Comparison of ENCODE assay signal across 1 cellular context in the genomic region with DNA sequence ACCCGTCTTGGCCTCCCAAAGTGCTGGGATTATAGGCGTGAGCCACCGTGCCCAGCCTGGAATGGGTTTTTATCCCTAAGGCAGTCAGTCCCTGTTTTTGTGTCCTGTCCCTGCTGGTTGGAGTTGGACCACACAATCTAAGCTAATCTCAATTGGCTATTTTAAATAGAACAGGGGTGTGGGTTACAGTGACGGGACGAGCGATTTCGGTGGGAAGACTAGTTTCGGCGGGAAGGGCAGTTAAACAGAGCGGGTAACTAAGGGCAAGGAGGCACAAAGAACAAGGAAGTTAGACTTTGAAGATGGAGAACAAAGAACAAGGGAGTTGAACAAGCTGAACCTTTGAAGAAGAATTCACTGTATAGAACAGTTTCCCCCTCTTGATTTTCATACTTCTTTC.
TF ChIP-seq lines count a peak whose summit lies in the region.

No MANE protein-coding gene starts in this region.

TF ChIP-seq in K562, 482 proteins besides CTCF, POLR2A, EP300 and RAD21:
- TF ChIP-seq, protein P1, sequence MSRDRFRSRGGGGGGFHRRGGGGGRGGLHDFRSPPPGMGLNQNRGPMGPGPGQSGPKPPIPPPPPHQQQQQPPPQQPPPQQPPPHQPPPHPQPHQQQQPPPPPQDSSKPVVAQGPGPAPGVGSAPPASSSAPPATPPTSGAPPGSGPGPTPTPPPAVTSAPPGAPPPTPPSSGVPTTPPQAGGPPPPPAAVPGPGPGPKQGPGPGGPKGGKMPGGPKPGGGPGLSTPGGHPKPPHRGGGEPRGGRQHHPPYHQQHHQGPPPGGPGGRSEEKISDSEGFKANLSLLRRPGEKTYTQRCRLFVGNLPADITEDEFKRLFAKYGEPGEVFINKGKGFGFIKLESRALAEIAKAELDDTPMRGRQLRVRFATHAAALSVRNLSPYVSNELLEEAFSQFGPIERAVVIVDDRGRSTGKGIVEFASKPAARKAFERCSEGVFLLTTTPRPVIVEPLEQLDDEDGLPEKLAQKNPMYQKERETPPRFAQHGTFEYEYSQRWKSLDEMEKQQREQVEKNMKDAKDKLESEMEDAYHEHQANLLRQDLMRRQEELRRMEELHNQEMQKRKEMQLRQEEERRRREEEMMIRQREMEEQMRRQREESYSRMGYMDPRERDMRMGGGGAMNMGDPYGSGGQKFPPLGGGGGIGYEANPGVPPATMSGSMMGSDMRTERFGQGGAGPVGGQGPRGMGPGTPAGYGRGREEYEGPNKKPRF (IDR thresholded peaks at IDR 0.05; ENCODE audit: low read depth, low read length): no peak
- no peak for TF ChIP-seq NR1H2 (CRISPR knock-in tag; IDR thresholded peaks at IDR 0.05)
- TF ChIP-seq, protein P2, sequence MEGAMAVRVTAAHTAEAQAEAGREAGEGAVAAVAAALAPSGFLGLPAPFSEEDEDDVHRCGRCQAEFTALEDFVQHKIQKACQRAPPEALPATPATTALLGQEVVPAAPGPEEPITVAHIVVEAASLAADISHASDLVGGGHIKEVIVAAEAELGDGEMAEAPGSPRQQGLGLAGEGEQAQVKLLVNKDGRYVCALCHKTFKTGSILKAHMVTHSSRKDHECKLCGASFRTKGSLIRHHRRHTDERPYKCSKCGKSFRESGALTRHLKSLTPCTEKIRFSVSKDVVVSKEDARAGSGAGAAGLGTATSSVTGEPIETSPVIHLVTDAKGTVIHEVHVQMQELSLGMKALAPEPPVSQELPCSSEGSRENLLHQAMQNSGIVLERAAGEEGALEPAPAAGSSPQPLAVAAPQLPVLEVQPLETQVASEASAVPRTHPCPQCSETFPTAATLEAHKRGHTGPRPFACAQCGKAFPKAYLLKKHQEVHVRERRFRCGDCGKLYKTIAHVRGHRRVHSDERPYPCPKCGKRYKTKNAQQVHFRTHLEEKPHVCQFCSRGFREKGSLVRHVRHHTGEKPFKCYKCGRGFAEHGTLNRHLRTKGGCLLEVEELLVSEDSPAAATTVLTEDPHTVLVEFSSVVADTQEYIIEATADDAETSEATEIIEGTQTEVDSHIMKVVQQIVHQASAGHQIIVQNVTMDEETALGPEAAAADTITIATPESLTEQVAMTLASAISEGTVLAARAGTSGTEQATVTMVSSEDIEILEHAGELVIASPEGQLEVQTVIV (CRISPR knock-in tag; IDR thresholded peaks at IDR 0.05; ENCODE audit: borderline replicate concordance): no peak
- TF ChIP-seq YBX1 (IDR thresholded peaks at IDR 0.05): no peak
- TF ChIP-seq RCOR1 (IDR thresholded peaks at IDR 0.05; ENCODE audit: borderline replicate concordance in 1 of 2, low read depth in 2 of 2, low read length in 2 of 2): no peak
- TF ChIP-seq SMAD1 (IDR thresholded peaks at IDR 0.05; ENCODE audit: low read depth, low read length, partially characterized antibody): no peak
- no peak for TF ChIP-seq BDP1 (IDR thresholded peaks at IDR 0.05; ENCODE audit: insufficient read depth, insufficient read length)
- TF ChIP-seq SRSF1 (IDR thresholded peaks at IDR 0.05; ENCODE audit: low read depth, low read length): no peak
- TF ChIP-seq HDAC1 (IDR thresholded peaks at IDR 0.05): no peak
- TF ChIP-seq, protein P3, sequence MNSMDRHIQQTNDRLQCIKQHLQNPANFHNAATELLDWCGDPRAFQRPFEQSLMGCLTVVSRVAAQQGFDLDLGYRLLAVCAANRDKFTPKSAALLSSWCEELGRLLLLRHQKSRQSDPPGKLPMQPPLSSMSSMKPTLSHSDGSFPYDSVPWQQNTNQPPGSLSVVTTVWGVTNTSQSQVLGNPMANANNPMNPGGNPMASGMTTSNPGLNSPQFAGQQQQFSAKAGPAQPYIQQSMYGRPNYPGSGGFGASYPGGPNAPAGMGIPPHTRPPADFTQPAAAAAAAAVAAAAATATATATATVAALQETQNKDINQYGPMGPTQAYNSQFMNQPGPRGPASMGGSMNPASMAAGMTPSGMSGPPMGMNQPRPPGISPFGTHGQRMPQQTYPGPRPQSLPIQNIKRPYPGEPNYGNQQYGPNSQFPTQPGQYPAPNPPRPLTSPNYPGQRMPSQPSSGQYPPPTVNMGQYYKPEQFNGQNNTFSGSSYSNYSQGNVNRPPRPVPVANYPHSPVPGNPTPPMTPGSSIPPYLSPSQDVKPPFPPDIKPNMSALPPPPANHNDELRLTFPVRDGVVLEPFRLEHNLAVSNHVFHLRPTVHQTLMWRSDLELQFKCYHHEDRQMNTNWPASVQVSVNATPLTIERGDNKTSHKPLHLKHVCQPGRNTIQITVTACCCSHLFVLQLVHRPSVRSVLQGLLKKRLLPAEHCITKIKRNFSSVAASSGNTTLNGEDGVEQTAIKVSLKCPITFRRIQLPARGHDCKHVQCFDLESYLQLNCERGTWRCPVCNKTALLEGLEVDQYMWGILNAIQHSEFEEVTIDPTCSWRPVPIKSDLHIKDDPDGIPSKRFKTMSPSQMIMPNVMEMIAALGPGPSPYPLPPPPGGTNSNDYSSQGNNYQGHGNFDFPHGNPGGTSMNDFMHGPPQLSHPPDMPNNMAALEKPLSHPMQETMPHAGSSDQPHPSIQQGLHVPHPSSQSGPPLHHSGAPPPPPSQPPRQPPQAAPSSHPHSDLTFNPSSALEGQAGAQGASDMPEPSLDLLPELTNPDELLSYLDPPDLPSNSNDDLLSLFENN (IDR thresholded peaks at IDR 0.05; ENCODE audit: low read depth in 2 of 2, low read length in 2 of 2): no peak
- TF ChIP-seq ZNF253 (CRISPR knock-in tag; conservative IDR thresholded peaks at IDR 0.05): no peak
- TF ChIP-seq SLC30A9 (CRISPR knock-in tag; IDR thresholded peaks at IDR 0.05): no peak
- no peak for TF ChIP-seq HMGN3 (IDR thresholded peaks at IDR 0.05; ENCODE audit: borderline replicate concordance, extremely low read depth, insufficient read length, low read depth, low read length)
- TF ChIP-seq CAMTA2 (CRISPR knock-in tag; conservative IDR thresholded peaks at IDR 0.05): no peak
- TF ChIP-seq, protein P4, sequence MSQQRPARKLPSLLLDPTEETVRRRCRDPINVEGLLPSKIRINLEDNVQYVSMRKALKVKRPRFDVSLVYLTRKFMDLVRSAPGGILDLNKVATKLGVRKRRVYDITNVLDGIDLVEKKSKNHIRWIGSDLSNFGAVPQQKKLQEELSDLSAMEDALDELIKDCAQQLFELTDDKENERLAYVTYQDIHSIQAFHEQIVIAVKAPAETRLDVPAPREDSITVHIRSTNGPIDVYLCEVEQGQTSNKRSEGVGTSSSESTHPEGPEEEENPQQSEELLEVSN (IDR thresholded peaks at IDR 0.05; ENCODE audit: borderline replicate concordance in 1 of 2, extremely low read depth in 1 of 2, insufficient read depth in 1 of 2, insufficient read length in 1 of 2, low read depth in 1 of 2, low read length in 1 of 2, poor library complexity in 1 of 2, severe bottlenecking in 1 of 2): no peak
- no peak for TF ChIP-seq SAFB2 (IDR thresholded peaks at IDR 0.05; ENCODE audit: borderline replicate concordance, low read depth, low read length, severe bottlenecking)
- TF ChIP-seq HDAC3 (IDR thresholded peaks at IDR 0.05; ENCODE audit: borderline replicate concordance, partially characterized antibody): no peak
